In the genomic region with DNA sequence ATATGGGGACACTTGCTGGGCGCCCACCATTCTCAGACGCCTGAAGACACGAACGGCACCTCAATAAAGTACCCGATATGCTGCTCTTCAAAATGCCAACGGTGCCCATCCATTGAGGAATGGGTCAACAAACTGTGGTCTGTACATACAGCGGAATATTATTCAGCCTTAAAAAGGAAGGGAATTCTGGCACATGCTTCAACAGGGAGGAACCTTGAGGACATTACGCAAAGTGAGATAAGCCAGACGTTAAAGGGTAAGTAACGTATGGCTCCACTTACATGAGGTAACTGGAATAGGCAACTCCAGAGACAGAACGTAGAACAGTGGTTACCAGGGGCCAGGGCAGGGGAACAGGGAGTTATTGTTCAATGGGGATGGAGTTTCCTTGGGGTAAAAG, we compare ENCODE assay signal across 24 cellular contexts. TPM values are rescaled to one million over a fixed set of nuclear protein-coding genes. Genes with fewer than 3 reads are reported as not detected.
DNase-seq lines count a peak whose midpoint lies in the region; FAIRE-seq and TF ChIP-seq lines count a peak whose summit lies in the region.
"Had no signal": no experiment of that assay in that cellular context is flagged by ENCODE, and none has a peak within 500 bp of the region (broad histone marks: within the 10 kb centered on the region; RNA-seq: fewer than 3 reads in every experiment).

No MANE protein-coding gene starts in this region.

- peaks cover 0 to 12% (median 7%) of the 10 kb centered on the region in 11 experiments; a peak in 12 of 22 replicates for H3K9me3 ChIP-seq in BLaER1 treated with 17β-estradiol and CSF1 and Interleukin-3, amounts not matched to agents 10 nM and 100 nM (replicated peaks in 1 of 11)
- H3K9me3 ChIP-seq in OCI-LY7 (ENCODE audit: low read length) (no peaks in the 10 kb centered on the region), kidney (ENCODE audit: control insufficient read depth in 1 of 2, low read length in 2 of 2) (no peaks in the 10 kb centered on the region), SK-N-SH (no peaks in the 10 kb centered on the region)
- H3K9me3 ChIP-seq: Peyer's patch had no signal

- H4K20me1 ChIP-seq in BLaER1 treated with 17β-estradiol and CSF1 and Interleukin-3, amounts not matched to agents 10 nM and 100 nM = no peaks in the 10 kb centered on the region
- H4K20me1 ChIP-seq in OCI-LY7 (ENCODE audit: insufficient read depth, low read length) (no peaks in the 10 kb centered on the region), SK-N-SH (ENCODE audit: insufficient read depth) (no peaks in the 10 kb centered on the region)

- peaks cover 0 to 23% (median 7%) of the 10 kb centered on the region in 11 experiments; a peak in 12 of 22 replicates for H3K36me3 ChIP-seq in BLaER1 treated with 17β-estradiol and CSF1 and Interleukin-3, amounts not matched to agents 10 nM and 100 nM
- H3K36me3 ChIP-seq in OCI-LY7 (ENCODE audit: insufficient read depth, low read length) = no peaks in the 10 kb centered on the region
- H3K36me3 ChIP-seq in kidney (ENCODE audit: control insufficient read depth in 1 of 2, insufficient read depth in 2 of 2, low read length in 2 of 2) = no peaks in the 10 kb centered on the region
- H3K36me3 ChIP-seq in SK-N-SH (replicated peaks in 1 of 2; ENCODE audit: control insufficient read depth in 1 of 2, insufficient read depth in 2 of 2, low read length in 1 of 2) = no peaks in the 10 kb centered on the region
- H3K36me3 ChIP-seq: Peyer's patch had no signal

- intact Hi-C loops in OCI-LY7 (cut with micrococcal nuclease; ENCODE audit: unreplicated experiment) (no loop called here), kidney (cut with DNase I) (no loop called here)

- TF ChIP-seq CTCF in OCI-LY7 (conservative IDR thresholded peaks at IDR 0.05; ENCODE audit: low read length) (no peak), kidney (IDR thresholded peaks at IDR 0.05; ENCODE audit: borderline replicate concordance, extremely low read depth, insufficient read depth) (no peak), SK-N-SH (IDR thresholded peaks at IDR 0.05) (no peak), coronary artery (IDR thresholded peaks at IDR 0.05) (no peak)

- BruUV-seq in OCI-LY7 (replicated peaks; lab: Mats Ljungman, UMichigan) = no TSS peak

- peak overlapping the region in 1 of 10 experiments; percentile 29; a peak in 1 of 20 replicates for H3K4me3 ChIP-seq in BLaER1 treated with 17β-estradiol and CSF1 and Interleukin-3, amounts not matched to agents 10 nM and 100 nM
- no peak overlapping the region for H3K4me3 ChIP-seq in OCI-LY7 (ENCODE audit: low read depth, low read length, poor library complexity, severe bottlenecking)
- no peak overlapping the region for H3K4me3 ChIP-seq in kidney (ENCODE audit: low read length in 2 of 2)
- H3K4me3 ChIP-seq in SK-N-SH (ENCODE audit: low read depth in 2 of 2, low read length in 1 of 2) = no peak overlapping the region
- H3K4me3 ChIP-seq in coronary artery = no peak overlapping the region
- H3K4me3 ChIP-seq: GM23248, Peyer's patch had no signal

- POLR2A ChIA-PET in OCI-LY7 (lab: Charles Lee) (interaction anchor here (1.0 to 12.4 kb wide), 5 partner anchors 8 to 144 kb away, joined by 4 to 228 read pairs (median 80); no protein-coding TSS in a partner anchor), SK-N-SH (lab: Yijun Ruan, JAX) (no interaction called here)

- H3K79me2 ChIP-seq in OCI-LY7 (ENCODE audit: insufficient read depth, low read depth, low read length) (peaks cover 11% of the 10 kb centered on the region; the same call in 1 of the 2 replicates), SK-N-SH (ENCODE audit: insufficient read depth) (no peaks in the 10 kb centered on the region)

- no peak for TF ChIP-seq POLR2A in GM12891 (IDR thresholded peaks at IDR 0.05; ENCODE audit: low read depth, low read length)

- H3K9me2 ChIP-seq in OCI-LY7 (ENCODE audit: insufficient read depth, low read length) (no peaks in the 10 kb centered on the region), SK-N-SH (no peaks in the 10 kb centered on the region)

- peak overlapping the region; percentile 68 to 98 (median 85) for H3K4me2 ChIP-seq in BLaER1 treated with 17β-estradiol and CSF1 and Interleukin-3, amounts not matched to agents 10 nM and 100 nM
- peak overlapping the region; percentile 85; the same call in 1 of the 2 replicates for H3K4me2 ChIP-seq in OCI-LY7 (ENCODE audit: low read length)
- no peak overlapping the region for H3K4me2 ChIP-seq in SK-N-SH

- no peaks in the 10 kb centered on the region for H3K27me3 ChIP-seq in BLaER1 treated with 17β-estradiol and CSF1 and Interleukin-3, amounts not matched to agents 10 nM and 100 nM
- no peaks in the 10 kb centered on the region for H3K27me3 ChIP-seq in SK-N-SH (ENCODE audit: insufficient read depth)
- H3K27me3 ChIP-seq: Peyer's patch had no signal

- H3K9ac ChIP-seq in BLaER1 treated with 17β-estradiol and CSF1 and Interleukin-3, amounts not matched to agents 10 nM and 100 nM = peak overlapping the region in 8 of 11 experiments; percentile 9 to 92 (median 86); a peak in 11 of 22 replicates
- H3K9ac ChIP-seq in kidney (ENCODE audit: low read length in 2 of 2) = no peak overlapping the region
- H3K9ac ChIP-seq in SK-N-SH = no peak overlapping the region
- H3K9ac ChIP-seq: GM23248 had no signal

- CTCF ChIA-PET in OCI-LY7 (lab: Charles Lee; ENCODE audit: unreplicated experiment) (interaction anchor here (1.8 kb wide), 1 partner anchor 19 kb away, joined by 5 read pairs; no protein-coding TSS in a partner anchor), SK-N-SH (lab: Yijun Ruan, JAX) (no interaction called here)

- peaks cover 60 to 81% (median 73%) of the 10 kb centered on the region in 10 experiments for H3K4me1 ChIP-seq in BLaER1 treated with 17β-estradiol and CSF1 and Interleukin-3, amounts not matched to agents 10 nM and 100 nM
- H3K4me1 ChIP-seq in OCI-LY7 (ENCODE audit: insufficient read depth, low read length, poor library complexity, severe bottlenecking) (peaks cover 87% of the 10 kb centered on the region), kidney (ENCODE audit: control insufficient read depth in 1 of 2, insufficient read depth in 1 of 2, low read depth in 1 of 2, low read length in 2 of 2) (peaks cover 5 to 16% of the 10 kb centered on the region in 2 donors), SK-N-SH (ENCODE audit: control insufficient read depth in 1 of 2, insufficient read depth in 2 of 2, low read depth in 1 of 2, low read length in 1 of 2) (no peaks in the 10 kb centered on the region; a peak in 1 of 4 replicates)
- H3K4me1 ChIP-seq: Peyer's patch had no signal

- WGBS in SK-N-SH (ENCODE audit: low lambda C conversion rate) = 97% methylated on average over 11 of the region's 11 CpGs

- H3K27ac ChIP-seq in BLaER1 treated with 17β-estradiol and CSF1 and Interleukin-3, amounts not matched to agents 10 nM and 100 nM = peak overlapping the region in 10 of 11 experiments; percentile 74 to 100 (median 98); a peak in 19 of 22 replicates
- peak overlapping the region; percentile 98 for H3K27ac ChIP-seq in OCI-LY7 (ENCODE audit: low read depth, low read length, poor library complexity, severe bottlenecking)
- no peak overlapping the region for H3K27ac ChIP-seq in kidney (ENCODE audit: low read depth in 2 of 2, low read length in 2 of 2)
- no peak overlapping the region for H3K27ac ChIP-seq in SK-N-SH (ENCODE audit: low read depth in 2 of 2, low read length in 1 of 2)
- H3K27ac ChIP-seq in coronary artery = no peak overlapping the region
- H3K27ac ChIP-seq: GM23248, Peyer's patch had no signal

- H2AFZ ChIP-seq in OCI-LY7 (ENCODE audit: low read length) (peak overlapping the region; percentile 12; the same call in 1 of the 2 replicates), SK-N-SH (ENCODE audit: low read depth) (no peak overlapping the region)
- H2AFZ ChIP-seq: GM23248 had no signal

- no peak for TF ChIP-seq EP300 in SK-N-SH (IDR thresholded peaks at IDR 0.05; ENCODE audit: borderline replicate concordance in 1 of 2, low read depth in 1 of 2, low read length in 1 of 2)

- H3F3A ChIP-seq in SK-N-SH (replicated peaks; ENCODE audit: insufficient read depth) = no peaks in the 10 kb centered on the region

- FAIRE-seq in GM12891 (lab: Jason Lieb, UNC) (peak; percentile 9), kidney (lab: Jason Lieb, UNC) (no peak)
- FAIRE-seq: A204.1, D721Med, HTR-8/SVneo had no signal

- no peak for TF ChIP-seq RAD21 in SK-N-SH (IDR thresholded peaks at IDR 0.05; ENCODE audit: low read length)

- DNase-seq in GM12891 (ENCODE audit: insufficient read length, low spot score) = no peak
- no peak for DNase-seq in OCI-LY7 (ENCODE audit: low spot score)
- DNase-seq in kidney = peak; percentile 46
- DNase-seq in SK-N-SH = no peak
- DNase-seq in hippocampal formation (lab: John Stamatoyannopoulos, UW) = no peak
- no peak for DNase-seq in OCI-M2 (lab: John Stamatoyannopoulos, UW; ENCODE audit: unreplicated experiment)
- DNase-seq in coronary artery (ENCODE audit: low spot score) = no peak
- DNase-seq: CD8-positive, alpha-beta T cell; H7; KG1; NCI-H1105; NCI-H146; NCI-H1930; NCI-H446; NCI-H82; NK-92 treated with Interleukin-12 subunit alpha and Interleukin-12 subunit beta, amount 100 ng/mL, for 24 hours; Peyer's patch; SHP77 treated with DMSO at 0.1 percent for 48 hours; SW 1271 had no signal

TF ChIP-seq in GM12891, 5 proteins besides CTCF, POLR2A, EP300 and RAD21:
- TF ChIP-seq SPI1 (IDR thresholded peaks at IDR 0.05; ENCODE audit: low read depth, low read length) (no peak), PAX5 (IDR thresholded peaks at IDR 0.05; ENCODE audit: insufficient read depth, low read length, severe bottlenecking) (no peak), TAF1 (IDR thresholded peaks at IDR 0.05; ENCODE audit: low read depth, low read length) (no peak)

TF ChIP-seq in SK-N-SH, 30 proteins besides CTCF, POLR2A, EP300 and RAD21:
- no peak for TF ChIP-seq NFIC (IDR thresholded peaks at IDR 0.05; ENCODE audit: borderline replicate concordance)
TF ChIP-seq in SK-N-SH: peak in this region for 0.

RNA-seq across cellular contexts. Expression of a gene that starts 28.0 kb away (rescaled TPM):
- 1.6 TPM for polyA plus RNA-seq in GM12891 (2012; ENCODE audit: low read depth, missing spikeins)
- total RNA-seq in OCI-LY7 (2014; rRNA removed; shearing (Covaris generic)) = 28.7 and 29.8 TPM in 2 replicates
- total RNA-seq in OCI-LY7 (2022) (59.2 and 60.6 TPM in 2 replicates), kidney (8.0 TPM)
- polyA plus RNA-seq in kidney (ENCODE audit: insufficient read depth, low read depth, low replicate concordance) (1.5 TPM), SK-N-SH (2012; rRNA removed) (1.9 and 2.7 TPM in 2 replicates)
- polyA plus RNA-seq in SK-N-SH (2012; cell fraction: cytosol; rRNA removed) = 1.2 and 1.5 TPM in 2 replicates
- polyA plus RNA-seq in SK-N-SH (2012; cell fraction: nucleus; rRNA removed) = 7.4 and 13.7 TPM in 2 replicates

Comparison
In these comparisons a context has a peak if more than half of its experiments do, and no peak if none do; other contexts are left out.
1. H3K27ac ChIP-seq: peak in BLaER1 treated with 17β-estradiol and CSF1 and Interleukin-3, amounts not matched to agents 10 nM and 100 nM (10 of 11) and OCI-LY7 (single experiment); none in kidney (0 of 2), SK-N-SH (0 of 2) and coronary artery (0 of 2).
2. H3K9ac ChIP-seq: peak in BLaER1 treated with 17β-estradiol and CSF1 and Interleukin-3, amounts not matched to agents 10 nM and 100 nM (8 of 11); none in kidney (0 of 2) and SK-N-SH (single experiment).